ENCODE assay signal across 15 cellular contexts in genomic region chr12:126926023-126926600, GRCh38.
DNase-seq lines count a peak whose midpoint lies in the region; ATAC-seq and TF ChIP-seq lines count a peak whose summit lies in the region.
"Had no signal": no experiment of that assay in that cellular context is flagged by ENCODE, and none has a peak within 500 bp of the region (broad histone marks: within the 10 kb centered on the region; RNA-seq: fewer than 3 reads in every experiment).

No MANE protein-coding gene starts in this region.

- no peaks in the 10 kb centered on the region for H3K36me3 ChIP-seq in mucosa of descending colon (ENCODE audit: low read depth)

- DNase-seq in RWPE1 (ENCODE audit: low spot score) (peak; percentile 5), mucosa of descending colon (no peak), NCI-H82 (lab: John Stamatoyannopoulos, UW) (no peak), NCI-H146 (lab: John Stamatoyannopoulos, UW) (no peak)
- DNase-seq: activated CD8-positive, alpha-beta memory T cell treated with anti-CD3 and anti-CD28 coated beads, Interleukin-2, amount 50 U/mL, for 4 hours; CD4-positive, CD25-positive, alpha-beta regulatory T cell; effector CD8-positive, alpha-beta T cell; HCEC 1CT; left ventricle myocardium superior; stimulated activated CD8-positive, alpha-beta memory T cell treated with anti-CD3 and anti-CD28 coated beads, Interleukin-4, amount 100 ng/mL, for 48 hours; SW 1271 had no signal

- H3K4me1 ChIP-seq in mucosa of descending colon (ENCODE audit: low read depth) = no peaks in the 10 kb centered on the region

- H3K9me3 ChIP-seq in mucosa of descending colon = no peaks in the 10 kb centered on the region

- no peak overlapping the region for H3K27ac ChIP-seq in RWPE1

- POLR2A ChIA-PET in RWPE1 (lab: Yijun Ruan, JAX; ENCODE audit: low non-redundant PET) = no interaction called here

- CTCF ChIA-PET in RWPE1 (lab: Yijun Ruan, JAX) = interaction anchor here (0.5 to 1.4 kb wide), 4 partner anchors 73 to 457 kb away, joined by 3 to 5 read pairs (median 3); no protein-coding TSS in a partner anchor

- intact Hi-C loops in mucosa of descending colon (cut with DNase I, micrococcal nuclease) = no loop called here

- peak; percentile 80 for ATAC-seq in GM18498 (IDR thresholded peaks at IDR 0.05; ENCODE audit: unreplicated experiment)
- ATAC-seq in HG02798 (IDR thresholded peaks at IDR 0.05; ENCODE audit: poor library complexity, unreplicated experiment) = peak; percentile 65
- ATAC-seq in mucosa of descending colon = peak; percentile 18
- no peak for ATAC-seq in GM18907 (IDR thresholded peaks at IDR 0.05; ENCODE audit: unreplicated experiment)
- ATAC-seq: left ventricle myocardium superior; natural killer cell treated with Interleukin-12 subunit alpha and Interleukin-12 subunit beta and Interleukin-15 and Interleukin-18, amount 100 ng/mL, for 72 hours had no signal

- H3K4me3 ChIP-seq in mucosa of descending colon = no peak overlapping the region

- TF ChIP-seq CTCF in RWPE1 (conservative IDR thresholded peaks at IDR 0.05; ENCODE audit: low read depth) = 0 out of 2 replicates have a peak, but pooled peaks have one; percentile 11
- TF ChIP-seq CTCF in mucosa of descending colon (IDR thresholded peaks at IDR 0.05) = no peak
